Comparison of ENCODE assay signal across 1 cellular context in the genomic region with DNA sequence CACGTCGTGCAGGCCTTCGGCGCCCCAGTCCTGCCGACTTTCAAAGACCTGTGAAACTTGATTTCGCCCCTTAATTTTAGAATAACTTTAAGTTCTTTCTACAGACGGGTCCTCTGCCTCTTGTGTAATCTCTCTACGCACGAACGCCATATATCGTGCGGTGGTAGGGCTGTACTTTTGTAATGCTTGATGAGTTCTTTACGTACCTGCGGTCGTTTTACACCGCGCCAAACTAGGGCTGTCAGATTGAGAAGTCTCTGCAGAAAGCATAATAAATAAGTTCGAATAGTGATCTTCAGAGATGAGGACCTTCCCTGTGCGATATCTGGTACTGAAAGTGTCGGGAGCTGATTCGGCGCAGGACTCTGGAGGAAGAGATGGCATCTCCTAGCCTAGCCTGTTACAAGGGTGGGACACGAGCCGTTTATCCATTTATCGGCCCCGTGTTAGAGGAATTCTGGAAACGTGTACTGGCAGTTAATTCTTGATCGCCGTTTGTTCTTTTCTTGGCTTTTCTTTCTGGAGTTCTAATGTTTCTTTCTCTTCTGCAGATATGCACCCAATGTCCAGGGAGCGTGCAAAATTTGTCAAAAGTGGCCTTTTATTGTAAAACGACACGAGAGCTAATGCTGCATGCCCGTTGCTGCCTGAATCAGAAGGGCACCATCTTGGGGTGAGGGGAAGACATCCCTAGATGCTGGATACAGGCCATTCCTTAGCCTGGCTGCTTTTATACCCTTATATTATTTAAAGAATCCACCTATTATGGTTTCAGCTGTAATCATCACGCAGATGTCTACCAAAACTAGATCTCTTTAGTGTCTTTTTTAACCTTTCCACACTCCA.
TF ChIP-seq lines count a peak whose summit lies in the region.

No MANE protein-coding gene starts in this region.

TF ChIP-seq in WTC11, 78 proteins besides CTCF, POLR2A, EP300 and RAD21 (continued from another document):
- TF ChIP-seq, protein P1, sequence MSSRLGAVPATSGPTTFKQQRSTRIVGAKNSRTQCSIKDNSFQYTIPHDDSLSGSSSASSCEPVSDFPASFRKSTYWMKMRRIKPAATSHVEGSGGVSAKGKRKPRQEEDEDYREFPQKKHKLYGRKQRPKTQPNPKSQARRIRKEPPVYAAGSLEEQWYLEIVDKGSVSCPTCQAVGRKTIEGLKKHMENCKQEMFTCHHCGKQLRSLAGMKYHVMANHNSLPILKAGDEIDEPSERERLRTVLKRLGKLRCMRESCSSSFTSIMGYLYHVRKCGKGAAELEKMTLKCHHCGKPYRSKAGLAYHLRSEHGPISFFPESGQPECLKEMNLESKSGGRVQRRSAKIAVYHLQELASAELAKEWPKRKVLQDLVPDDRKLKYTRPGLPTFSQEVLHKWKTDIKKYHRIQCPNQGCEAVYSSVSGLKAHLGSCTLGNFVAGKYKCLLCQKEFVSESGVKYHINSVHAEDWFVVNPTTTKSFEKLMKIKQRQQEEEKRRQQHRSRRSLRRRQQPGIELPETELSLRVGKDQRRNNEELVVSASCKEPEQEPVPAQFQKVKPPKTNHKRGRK (CRISPR knock-in tag; IDR thresholded peaks at IDR 0.05; ENCODE audit: borderline replicate concordance): no peak
- no peak for TF ChIP-seq RORB (CRISPR knock-in tag; IDR thresholded peaks at IDR 0.05)
TF ChIP-seq in WTC11: peak in this region for 2.
